16 cellular contexts compared by ENCODE assay signal in the genomic region with DNA sequence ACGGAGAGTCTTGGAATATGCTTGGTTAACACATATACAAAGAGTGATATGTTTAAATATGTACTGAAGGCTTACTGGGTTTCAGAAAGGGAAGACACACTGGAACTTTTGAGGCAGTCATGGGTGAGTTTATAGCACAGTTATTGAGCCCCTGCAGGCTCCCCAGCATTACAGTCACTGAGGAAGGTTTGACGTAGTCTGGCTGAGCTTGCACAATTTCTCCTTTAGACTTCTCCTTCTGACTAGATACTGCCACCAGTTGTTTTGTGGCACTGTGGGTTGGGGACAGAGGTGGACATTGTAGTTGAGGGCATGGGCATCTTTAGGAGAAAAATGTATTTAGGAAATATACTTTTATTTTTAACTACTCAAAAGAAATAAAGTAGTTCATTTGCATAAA.
"Had no signal": no experiment of that assay in that cellular context is flagged by ENCODE, and none has a peak within 500 bp of the region (broad histone marks: within the 10 kb centered on the region; RNA-seq: fewer than 3 reads in every experiment).

No MANE protein-coding gene starts in this region.

- H2AFZ ChIP-seq: hepatocyte had no signal

- H3K27ac ChIP-seq: ascending aorta, breast epithelium, esophagus squamous epithelium, hepatocyte, psoas muscle, sigmoid colon, spleen, upper lobe of left lung, VCaP had no signal

- H3K4me3 ChIP-seq: ascending aorta, breast epithelium, esophagus squamous epithelium, hepatocyte, psoas muscle, sigmoid colon, spleen, upper lobe of left lung had no signal

- H3K36me3 ChIP-seq: ascending aorta, breast epithelium, esophagus squamous epithelium, sigmoid colon, spleen, upper lobe of left lung had no signal

- H3K4me1 ChIP-seq: ascending aorta, breast epithelium, esophagus squamous epithelium, psoas muscle, sigmoid colon, spleen, upper lobe of left lung had no signal

- H3K9me3 ChIP-seq: ascending aorta, esophagus squamous epithelium, psoas muscle, sigmoid colon, upper lobe of left lung had no signal

- H3K4me2 ChIP-seq: hepatocyte had no signal

- DNase-seq: activated CD4-positive, alpha-beta T cell treated with anti-CD3 and anti-CD28 coated beads for 1 hour; activated CD4-positive, alpha-beta T cell treated with anti-CD3 and anti-CD28 coated beads, Interleukin-2, amount 50 U/mL, for 4 hours; activated naive CD4-positive, alpha-beta T cell treated with Interleukin-2 at 50 U/mL for 16 hours; activated naive CD8-positive, alpha-beta T cell treated with anti-CD3 and anti-CD28 coated beads, Interleukin-2, amount 50 U/mL, for 24 hours; cerebellar nuclear complex; effector CD8-positive, alpha-beta T cell; esophagus squamous epithelium; psoas muscle; sigmoid colon; spleen; stimulated activated naive CD8-positive, alpha-beta T cell treated with anti-CD3 and anti-CD28 coated beads, Interleukin-15, amount 100 ng/mL, for 72 hours had no signal

- H3K27me3 ChIP-seq: ascending aorta, breast epithelium, esophagus squamous epithelium, hepatocyte, sigmoid colon, spleen, upper lobe of left lung had no signal

- H3K79me2 ChIP-seq: hepatocyte had no signal
